ENCODE assay signal across 9 cellular contexts in genomic region chr5:157860898-157861894, GRCh38. TPM values are rescaled to one million over a fixed set of nuclear protein-coding genes. Genes with fewer than 3 reads are reported as not detected.
DNase-seq lines count a peak whose midpoint lies in the region; ATAC-seq and FAIRE-seq lines count a peak whose summit lies in the region.
"Had no signal": no experiment of that assay in that cellular context is flagged by ENCODE, and none has a peak within 500 bp of the region (broad histone marks: within the 10 kb centered on the region; RNA-seq: fewer than 3 reads in every experiment).

No MANE protein-coding gene starts in this region.

- no peak for FAIRE-seq in small intestine (lab: Jason Lieb, UNC)

- peak; percentile 20 for DNase-seq in activated naive CD4-positive, alpha-beta T cell treated with Interleukin-2 at 50 U/mL for 16 hours
- no peak for DNase-seq in activated naive CD4-positive, alpha-beta T cell (lab: John Stamatoyannopoulos, UW)
- DNase-seq in SK-N-MC (ENCODE audit: low read depth, low spot score) (no peak), small intestine (peak; percentile 85), NCI-H69 (lab: John Stamatoyannopoulos, UW) (no peak), NCI-H774 (lab: John Stamatoyannopoulos, UW) (no peak), SIG-M5 treated with dmso at 0.1 percent for 504 hours (lab: John Stamatoyannopoulos, UW; ENCODE audit: unreplicated experiment) (no peak)
- DNase-seq: activated effector memory CD4-positive, alpha-beta T cell treated with Interleukin-2 at 50 U/mL for 16 hours had no signal

- H3K36me3 ChIP-seq in SK-N-MC (ENCODE audit: insufficient read depth, low read length) (no peaks in the 10 kb centered on the region; the same call in 1 of the 2 replicates), small intestine (ENCODE audit: control insufficient read depth in 2 of 2, insufficient read depth in 2 of 2, low read length in 2 of 2) (no peaks in the 10 kb centered on the region)

- 19 to 45% (median 27%) methylated on average over 8 of the region's 8 CpGs for WGBS in small intestine, 3 donors

- no peaks in the 10 kb centered on the region for H3K27me3 ChIP-seq in small intestine (ENCODE audit: control insufficient read depth in 2 of 2, insufficient read depth in 2 of 2, low read length in 2 of 2)

- ATAC-seq in HG02798 (IDR thresholded peaks at IDR 0.05; ENCODE audit: poor library complexity, unreplicated experiment): peak; percentile 80

- peaks cover 7% of the 10 kb centered on the region in 2 donors for H3K4me1 ChIP-seq in small intestine (ENCODE audit: control insufficient read depth in 2 of 2, insufficient read depth in 1 of 2, low read depth in 1 of 2, low read length in 1 of 2)

- H3K9me3 ChIP-seq in SK-N-MC (ENCODE audit: low read depth, low read length) (no peaks in the 10 kb centered on the region), small intestine (ENCODE audit: control insufficient read depth, low read depth) (no peaks in the 10 kb centered on the region)

- no peak overlapping the region for H3K9ac ChIP-seq in SK-N-MC (ENCODE audit: insufficient read length)

- peak overlapping the region; percentile 10; the same call in 1 of the 2 replicates for H3K27ac ChIP-seq in SK-N-MC
- peak overlapping the region; percentile 27 to 71 for H3K27ac ChIP-seq in small intestine (ENCODE audit: low read depth in 1 of 2, low read length in 1 of 2)

- H3K4me3 ChIP-seq in SK-N-MC (0 out of 2 replicates have a peak overlapping the region, but pooled peaks have one; percentile 11), small intestine (ENCODE audit: low read depth in 1 of 2, low read length in 2 of 2) (no peak overlapping the region)

RNA-seq across cellular contexts. Expression of gene CLINT1, which starts 2.3 kb away (rescaled TPM):
- 10 to 100 TPM; 37.3 to 77.7 (median 57.7) TPM for polyA plus RNA-seq in small intestine

Comparison
In these comparisons a context has a peak if more than half of its experiments do, and no peak if none do; other contexts are left out.
1. DNase-seq: peak in activated naive CD4-positive, alpha-beta T cell treated with Interleukin-2 at 50 U/mL for 16 hours (single experiment) and small intestine (single experiment); none in activated naive CD4-positive, alpha-beta T cell (0 of 4), SK-N-MC (single experiment), NCI-H69 (single experiment), NCI-H774 (single experiment) and SIG-M5 treated with dmso at 0.1 percent for 504 hours (single experiment).